In the genomic region with DNA sequence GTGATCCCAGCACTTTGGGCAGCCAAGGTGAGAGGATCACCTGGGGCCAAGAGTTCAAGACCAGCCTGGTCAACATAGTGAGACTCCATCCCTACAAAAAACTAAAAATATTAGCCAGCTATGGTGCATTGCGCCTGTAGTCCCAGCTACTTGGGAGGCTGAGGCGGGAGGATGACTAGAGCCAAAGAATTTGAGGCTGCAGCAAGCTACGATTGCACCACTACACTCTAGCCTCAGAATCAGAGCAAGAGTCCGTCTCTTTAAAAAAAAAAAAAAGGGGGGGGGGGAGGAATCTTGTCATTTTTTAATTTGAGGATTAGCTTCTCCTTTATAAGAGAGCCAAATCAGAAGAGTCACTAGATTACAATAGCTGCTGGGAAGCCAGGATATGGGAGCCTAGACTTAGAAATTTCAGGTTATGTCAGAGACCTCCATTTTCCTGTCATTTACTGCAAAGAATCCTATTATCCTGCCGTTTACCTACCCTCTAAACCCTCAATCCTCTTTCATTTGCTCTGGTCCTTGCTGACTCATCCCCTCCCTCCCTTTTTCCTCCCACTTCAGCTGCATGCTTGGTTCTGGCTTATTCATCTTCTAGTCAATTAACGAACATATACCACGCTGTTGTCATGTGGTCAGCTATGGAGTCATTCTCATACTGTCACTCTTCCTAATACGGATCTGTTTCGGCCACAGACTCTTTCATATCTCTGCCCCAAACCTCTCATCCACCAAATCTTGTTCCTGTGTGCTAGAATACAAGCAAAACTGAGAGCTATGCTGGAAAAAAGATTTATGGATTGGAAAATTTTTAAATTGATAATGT, we compare ENCODE assay signal across 8 cellular contexts.
DNase-seq lines count a peak whose midpoint lies in the region; ATAC-seq and TF ChIP-seq lines count a peak whose summit lies in the region.

No MANE protein-coding gene starts in this region.

- in situ Hi-C loops in G401 (cut with HindIII; ENCODE audit: low sequenced_read_pairs), result no loop called here

- H3F3A ChIP-seq in MM.1S (ENCODE audit: insufficient read depth, low read length), result peaks cover 5% of the 10 kb centered on the region; the same call in 1 of the 2 replicates

- intact Hi-C loops in A673 (cut with micrococcal nuclease; ENCODE audit: unreplicated experiment) (no loop called here), head of caudate nucleus (cut with DNase I) (no loop called here)

- peak overlapping the region in 1 of 2 donors; percentile 86 for H3K27ac Mint-ChIP-seq in stimulated activated naive CD8-positive, alpha-beta T cell treated with anti-CD3 and anti-CD28 coated beads, Interleukin-15, amount 100 ng/mL, for 72 hours

- no peaks in the 10 kb centered on the region for H3K9me2 ChIP-seq in MM.1S (replicated peaks; ENCODE audit: insufficient read depth, low read length)

- H4K20me1 ChIP-seq in MM.1S (ENCODE audit: insufficient read depth, low read length), result no peaks in the 10 kb centered on the region

- no peaks in the 10 kb centered on the region for H3K27me3 Mint-ChIP-seq in stimulated activated naive CD8-positive, alpha-beta T cell treated with anti-CD3 and anti-CD28 coated beads, Interleukin-15, amount 100 ng/mL, for 72 hours

- no peak overlapping the region for H2AFZ ChIP-seq in MM.1S (ENCODE audit: low read length)

- H3K9ac ChIP-seq in MM.1S (ENCODE audit: low read length), result no peak overlapping the region

- peaks cover 8 to 11% of the 10 kb centered on the region in 2 donors for H3K9me3 Mint-ChIP-seq in stimulated activated naive CD8-positive, alpha-beta T cell treated with anti-CD3 and anti-CD28 coated beads, Interleukin-15, amount 100 ng/mL, for 72 hours

- no peaks in the 10 kb centered on the region for H3K27me3 ChIP-seq in A673 (replicated peaks; ENCODE audit: insufficient read depth, low read depth, low read length, poor library complexity)
- no peaks in the 10 kb centered on the region for H3K27me3 ChIP-seq in MM.1S (replicated peaks; ENCODE audit: insufficient read depth, low read length)

- peak; percentile 99 for ATAC-seq in stimulated activated naive CD8-positive, alpha-beta T cell treated with anti-CD3 and anti-CD28 coated beads, Interleukin-15, amount 100 ng/mL, for 72 hours

- BruUV-seq in A673 (replicated peaks; lab: Mats Ljungman, UMichigan), result no TSS peak

- peak overlapping the region; percentile 27; the same call in 1 of the 2 replicates for H3K4me2 ChIP-seq in MM.1S (ENCODE audit: low read depth, low read length)

- H3K79me2 ChIP-seq in MM.1S (ENCODE audit: low read length), result 0 out of 2 replicates have a peak, but pooled peaks cover 3% of the 10 kb centered on the region

- TF ChIP-seq CTCF in A673 (conservative IDR thresholded peaks at IDR 0.05; ENCODE audit: low read depth, low read length), result no peak
- no peak for TF ChIP-seq CTCF in GM12864 (IDR thresholded peaks at IDR 0.05; ENCODE audit: low read depth, low read length, missing control alignments)
- TF ChIP-seq CTCF in MM.1S (IDR thresholded peaks at IDR 0.05; ENCODE audit: low read length), result no peak

- H3K36me3 ChIP-seq in A673 (ENCODE audit: insufficient read depth, low read length, poor library complexity, severe bottlenecking), result no peaks in the 10 kb centered on the region
- H3K36me3 ChIP-seq in MM.1S (replicated peaks; ENCODE audit: insufficient read depth, low read length), result no peaks in the 10 kb centered on the region

- H3K4me3 ChIP-seq in A673 (ENCODE audit: low read depth, low read length, poor library complexity, severe bottlenecking) (no peak overlapping the region), GM12864 (ENCODE audit: low read depth, low read length) (no peak overlapping the region), MM.1S (ENCODE audit: low read length) (no peak overlapping the region)

- H3K4me1 ChIP-seq in A673 (ENCODE audit: insufficient read depth, low read length, poor library complexity, severe bottlenecking) (peaks cover 19% of the 10 kb centered on the region), MM.1S (ENCODE audit: low read length) (peaks cover 14% of the 10 kb centered on the region)

- peaks cover 54% of the 10 kb centered on the region for H3K4me1 Mint-ChIP-seq in stimulated activated naive CD8-positive, alpha-beta T cell treated with anti-CD3 and anti-CD28 coated beads, Interleukin-15, amount 100 ng/mL, for 72 hours

- H3K4me3 Mint-ChIP-seq in stimulated activated naive CD8-positive, alpha-beta T cell treated with anti-CD3 and anti-CD28 coated beads, Interleukin-15, amount 100 ng/mL, for 72 hours, result peak overlapping the region; percentile 26 to 54

- POLR2A ChIA-PET in A673 (lab: Charles Lee; ENCODE audit: low non-redundant PET) (interaction anchor here (0.6 kb wide), 1 partner anchor 11 kb away, joined by 6 read pairs; no protein-coding TSS in a partner anchor), HEK293T (lab: Yijun Ruan, JAX) (no interaction called here)

- peaks cover 5% of the 10 kb centered on the region for H3K9me3 ChIP-seq in A673 (ENCODE audit: low read depth, low read length, poor library complexity, severe bottlenecking)
- H3K9me3 ChIP-seq in MM.1S (replicated peaks; ENCODE audit: insufficient read depth, low read length), result no peaks in the 10 kb centered on the region

- CTCF ChIA-PET in A673 (lab: Charles Lee) (no interaction called here), HEK293T (lab: Yijun Ruan, JAX) (no interaction called here)

- H3K27ac ChIP-seq in A673 (ENCODE audit: low read depth, low read length, poor library complexity, severe bottlenecking), result peak overlapping the region; percentile 62
- H3K27ac ChIP-seq in MM.1S (ENCODE audit: low read length), result no peak overlapping the region

- DNase-seq in A673 (ENCODE audit: low spot score), result peak; percentile 77
- DNase-seq in GM12864 (ENCODE audit: low read depth), result peak; percentile 74
- no peak for DNase-seq in HEK293T (ENCODE audit: extremely low spot score)
- DNase-seq in MM.1S, result peak; percentile 59
- DNase-seq in activated CD4-positive, alpha-beta T cell treated with anti-CD3 and anti-CD28 coated beads, Interleukin-2, amount 50 U/mL, for 48 hours, result peak; percentile 55 to 69
- DNase-seq in head of caudate nucleus, result peak in 28 of 42 donors; percentile 6 to 78 (median 38)
- DNase-seq in stimulated activated naive CD8-positive, alpha-beta T cell treated with anti-CD3 and anti-CD28 coated beads, Interleukin-15, amount 100 ng/mL, for 72 hours, result peak; percentile 63 to 81
- DNase-seq in G401 (ENCODE audit: low spot score), result no peak

TF ChIP-seq in HEK293T, 16 proteins besides CTCF, POLR2A, EP300 and RAD21:
- TF ChIP-seq HDGF (IDR thresholded peaks at IDR 0.05; ENCODE audit: borderline replicate concordance) (no peak), SP1 (IDR thresholded peaks at IDR 0.05) (no peak), FOXM1 (IDR thresholded peaks at IDR 0.05; ENCODE audit: borderline replicate concordance) (no peak), ZNF384 (IDR thresholded peaks at IDR 0.05) (0 out of 2 replicates have a peak, but pooled peaks have one; percentile 21), L3MBTL2 (conservative IDR thresholded peaks at IDR 0.05) (no peak), NFRKB (IDR thresholded peaks at IDR 0.05) (no peak), BHLHE40 (IDR thresholded peaks at IDR 0.05; ENCODE audit: borderline replicate concordance) (no peak)
- TF ChIP-seq, protein P1, sequence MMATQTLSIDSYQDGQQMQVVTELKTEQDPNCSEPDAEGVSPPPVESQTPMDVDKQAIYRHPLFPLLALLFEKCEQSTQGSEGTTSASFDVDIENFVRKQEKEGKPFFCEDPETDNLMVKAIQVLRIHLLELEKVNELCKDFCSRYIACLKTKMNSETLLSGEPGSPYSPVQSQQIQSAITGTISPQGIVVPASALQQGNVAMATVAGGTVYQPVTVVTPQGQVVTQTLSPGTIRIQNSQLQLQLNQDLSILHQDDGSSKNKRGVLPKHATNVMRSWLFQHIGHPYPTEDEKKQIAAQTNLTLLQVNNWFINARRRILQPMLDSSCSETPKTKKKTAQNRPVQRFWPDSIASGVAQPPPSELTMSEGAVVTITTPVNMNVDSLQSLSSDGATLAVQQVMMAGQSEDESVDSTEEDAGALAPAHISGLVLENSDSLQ (IDR thresholded peaks at IDR 0.05), result 0 out of 2 replicates have a peak, but pooled peaks have one; percentile 21

Comparison
In these comparisons a context has a peak if more than half of its experiments do, and no peak if none do; other contexts are left out.
1. DNase-seq: peak in A673 (single experiment), GM12864 (single experiment), MM.1S (single experiment), activated CD4-positive, alpha-beta T cell treated with anti-CD3 and anti-CD28 coated beads, Interleukin-2, amount 50 U/mL, for 48 hours (2 of 2), head of caudate nucleus (28 of 42) and stimulated activated naive CD8-positive, alpha-beta T cell treated with anti-CD3 and anti-CD28 coated beads, Interleukin-15, amount 100 ng/mL, for 72 hours (2 of 2); none in HEK293T (single experiment) and G401 (single experiment).